Comparison of ENCODE assay signal across 25 cellular contexts in genomic region chr12:52862023-52862422, GRCh38. TPM values are rescaled to one million over a fixed set of nuclear protein-coding genes. Genes with fewer than 3 reads are reported as not detected.
DNase-seq lines count a peak whose midpoint lies in the region; ATAC-seq and TF ChIP-seq lines count a peak whose summit lies in the region.
"Had no signal": no experiment of that assay in that cellular context is flagged by ENCODE, and none has a peak within 500 bp of the region (broad histone marks: within the 10 kb centered on the region; RNA-seq: fewer than 3 reads in every experiment).

No MANE protein-coding gene starts in this region.

- H2BK15ac ChIP-seq in H9 (ENCODE audit: low read depth, low read length): no peak overlapping the region

- no peaks in the 10 kb centered on the region for H3K4me1 ChIP-seq in H9 (ENCODE audit: insufficient read depth, low read length)
- H3K4me1 ChIP-seq: Caco-2 had no signal

- H4K91ac ChIP-seq in H9 (ENCODE audit: insufficient read length, low read depth, low read length): no peak overlapping the region

- no peaks in the 10 kb centered on the region for H4K20me1 ChIP-seq in H9 (ENCODE audit: control insufficient read depth, insufficient read depth, insufficient read length)

- no CpG with 5 or more reads among the region's 2 CpGs for WGBS in H9 (ENCODE audit: extremely low coverage, insufficient read length, low lambda C conversion rate)

- no peaks in the 10 kb centered on the region for H3K23me2 ChIP-seq in H9 (ENCODE audit: insufficient read length, low read depth, low read length, poor library complexity, severe bottlenecking)

- H3K9me3 Mint-ChIP-seq in H9: no peaks in the 10 kb centered on the region
- no peaks in the 10 kb centered on the region for H3K9me3 Mint-ChIP-seq in progenitor cell of endocrine pancreas (ENCODE audit: low read depth)
- H3K9me3 Mint-ChIP-seq: CD4-positive, alpha-beta T cell; HFFc6; IgD-negative memory B cell had no signal

- no peak overlapping the region for H3K23ac ChIP-seq in H9 (ENCODE audit: insufficient read length, low read depth, low read length)

- no peak overlapping the region for H2BK5ac ChIP-seq in H9 (ENCODE audit: insufficient read length, low read length)

- no peaks in the 10 kb centered on the region for H3K27me3 ChIP-seq in H9 (ENCODE audit: insufficient read depth, low read length)

- H3K27ac Mint-ChIP-seq in H9 (no peak overlapping the region), progenitor cell of endocrine pancreas (peak overlapping the region; percentile 50)
- H3K27ac Mint-ChIP-seq: CD4-positive, alpha-beta T cell; HFFc6; IgD-negative memory B cell had no signal

- H2BK12ac ChIP-seq in H9 (ENCODE audit: insufficient read length, low read depth, low read length): no peak overlapping the region

- H2BK20ac ChIP-seq in H9 (ENCODE audit: low read depth, low read length, poor library complexity, severe bottlenecking): no peak overlapping the region

- H3K27ac ChIP-seq in H9 (ENCODE audit: insufficient read length, low read depth, low read length) (no peak overlapping the region), RWPE1 (peak overlapping the region; percentile 93)

- H3K79me1 ChIP-seq in H9 (ENCODE audit: insufficient read depth, low read depth, low read length, poor library complexity, severe bottlenecking): no peaks in the 10 kb centered on the region

- DNase-seq in H9 (peak; percentile 28), RWPE1 (ENCODE audit: low spot score) (no peak), progenitor cell of endocrine pancreas (ENCODE audit: low spot score, unreplicated experiment) (no peak), NCI-H524 treated with DMSO at 0.1 percent for 48 hours (lab: John Stamatoyannopoulos, UW) (no peak)
- DNase-seq in stimulated activated CD4-positive, alpha-beta T cell treated with anti-CD3 and anti-CD28 coated beads, Interleukin-2, amount 100 ng/mL, for 24 hours: no peak
- DNase-seq: Caco-2; CD4-positive, alpha-beta T cell; HFFc6; Karpas-422; NCI-H1048; NCI-H1436; NCI-H2029; NCI-H446; NCI-H69; NK-92 treated with Interleukin-12 subunit alpha and Interleukin-12 subunit beta, amount 100 ng/mL, for 24 hours; SHP77 treated with DMSO at 0.1 percent for 48 hours; SK-N-SH had no signal

- H3K18ac ChIP-seq in H9 (ENCODE audit: insufficient read length, low read depth, low read length): no peak overlapping the region

- no peaks in the 10 kb centered on the region for H3K79me2 ChIP-seq in H9 (ENCODE audit: insufficient read depth, low read length)

- no peak overlapping the region for H4K8ac ChIP-seq in H9 (replicated peaks; ENCODE audit: insufficient read length, low read depth, low read length)

- H3K9me3 ChIP-seq in H9 (ENCODE audit: control insufficient read depth, low read depth, low read length): no peaks in the 10 kb centered on the region
- H3K9me3 ChIP-seq: A549, Caco-2, SK-N-SH had no signal

- H3K4me1 Mint-ChIP-seq in H9 (peaks cover 2 to 3% of the 10 kb centered on the region in 2 experiments), progenitor cell of endocrine pancreas (ENCODE audit: low read depth) (no peaks in the 10 kb centered on the region)

- no peak overlapping the region for H3K9ac ChIP-seq in H9 (ENCODE audit: extremely low read depth, insufficient read length, low read length)
- H3K9ac ChIP-seq: SK-N-SH had no signal

- no peak overlapping the region for H3K4me3 Mint-ChIP-seq in H9
- H3K4me3 Mint-ChIP-seq in progenitor cell of endocrine pancreas (ENCODE audit: low read depth): no peak overlapping the region
- H3K4me3 Mint-ChIP-seq: CD4-positive, alpha-beta T cell; HFFc6; IgD-negative memory B cell had no signal

- no peak overlapping the region for H2AK5ac ChIP-seq in H9 (ENCODE audit: insufficient read length, low read length)

- CTCF ChIA-PET in RWPE1 (lab: Yijun Ruan, JAX): interaction anchor here (0.8 kb wide), 1 partner anchor 18 kb away, joined by 3 read pairs; no protein-coding TSS in a partner anchor

- ATAC-seq in esophagus mucosa (peak; percentile 74), HG03565 (IDR thresholded peaks at IDR 0.05; ENCODE audit: unreplicated experiment) (no peak)
- ATAC-seq: A549 had no signal

- H3K4ac ChIP-seq in H9 (ENCODE audit: low read depth, low read length): no peak overlapping the region

- H2AFZ ChIP-seq in H9 (ENCODE audit: low read length): no peak overlapping the region

- no peak for TF ChIP-seq CTCF in H9 (conservative IDR thresholded peaks at IDR 0.05)
- no peak for TF ChIP-seq CTCF in RWPE1 (conservative IDR thresholded peaks at IDR 0.05; ENCODE audit: low read depth)
- TF ChIP-seq CTCF in progenitor cell of endocrine pancreas (IDR thresholded peaks at IDR 0.05; ENCODE audit: unreplicated experiment): no peak

- no peak overlapping the region for H2BK120ac ChIP-seq in H9 (ENCODE audit: low read depth, low read length, poor library complexity, severe bottlenecking)

- POLR2A ChIA-PET in RWPE1 (lab: Yijun Ruan, JAX; ENCODE audit: low non-redundant PET): no interaction called here

- no peak overlapping the region for H4K5ac ChIP-seq in H9 (ENCODE audit: insufficient read length, low read depth, low read length)

- no peak overlapping the region for H3K56ac ChIP-seq in H9 (ENCODE audit: insufficient read length, low read depth, low read length)

- no peak overlapping the region for H3K14ac ChIP-seq in H9 (ENCODE audit: insufficient read depth, low read length)

- H3K36me3 Mint-ChIP-seq in H9 (ENCODE audit: insufficient read depth in 1 of 3, low read depth in 3 of 3) (no peaks in the 10 kb centered on the region), progenitor cell of endocrine pancreas (ENCODE audit: insufficient read depth) (no peaks in the 10 kb centered on the region)
- H3K36me3 Mint-ChIP-seq: IgD-negative memory B cell had no signal

- H3T11ph ChIP-seq in H9 (ENCODE audit: low read length): no peak overlapping the region

- H3K4me2 ChIP-seq in H9 (ENCODE audit: insufficient read depth, insufficient read length, low read length): no peak overlapping the region
- H3K4me2 ChIP-seq: A549, SK-N-SH had no signal

- no peaks in the 10 kb centered on the region; the same call in none of the 2 replicates for H3K27me3 Mint-ChIP-seq in H9 (ENCODE audit: low read depth)
- H3K27me3 Mint-ChIP-seq in progenitor cell of endocrine pancreas: peaks cover 3% of the 10 kb centered on the region

RNA-seq across cellular contexts. Expression of gene KRT78, which starts 13.2 kb away (rescaled TPM):
- not detected in 2 replicates for total RNA-seq in H9 (2021)
- total RNA-seq in esophagus mucosa: 291 TPM
- not detected in 2 replicates for total RNA-seq in progenitor cell of endocrine pancreas
- total RNA-seq: Caco-2; CD4-positive, alpha-beta T cell; H4; MCF 10A; OCI-LY7 had no signal

RNA-seq across cellular contexts. Expression of gene KRT79, which starts 27.9 kb away (rescaled TPM):
- total RNA-seq in H9 (2021) (not detected in 2 replicates), esophagus mucosa (0.32 TPM), progenitor cell of endocrine pancreas (not detected in 2 replicates)
- total RNA-seq: Caco-2; CD4-positive, alpha-beta T cell; H4; HFFc6; MCF 10A; OCI-LY7 had no signal

RNA-seq across cellular contexts. Expression of gene KRT8, which starts 42.9 kb away (rescaled TPM):
- 244 and 247 TPM in 2 replicates for total RNA-seq in H9 (2021)
- 40.1 TPM for total RNA-seq in esophagus mucosa
- 1,180 and 1,246 TPM in 2 replicates for total RNA-seq in progenitor cell of endocrine pancreas

RNA-seq across cellular contexts. Expression of gene KRT4, which starts 48.1 kb away (rescaled TPM):
- total RNA-seq in H9 (2021) (not detected in 2 replicates), esophagus mucosa (1,080 TPM), progenitor cell of endocrine pancreas (0.29 and 0.38 TPM in 2 replicates)
- total RNA-seq: CD4-positive, alpha-beta T cell; H4; MCF 10A; OCI-LY7; RPMI7951 had no signal

Comparison
In these comparisons a context has a peak if more than half of its experiments do, and no peak if none do; other contexts are left out.
1. RNA of gene KRT78, which starts 13.2 kb away (total RNA-seq): 291 TPM in esophagus mucosa (single experiment); not detected in H9 and not detected in progenitor cell of endocrine pancreas; every median in the first group is over 100 times any median in the second.